10 cellular contexts compared by ENCODE assay signal in genomic region chr6:111803804-111804203, GRCh38.
A peak's percentile ranks its signal among the peaks of the same experiment; 100 is the strongest.
DNase-seq lines count a peak whose midpoint lies in the region; ATAC-seq and TF ChIP-seq lines count a peak whose summit lies in the region.
"Had no signal": no experiment of that assay in that cellular context is flagged by ENCODE, and none has a peak within 500 bp of the region (broad histone marks: within the 10 kb centered on the region; RNA-seq: fewer than 3 reads in every experiment).

No MANE protein-coding gene starts in this region.

- H3K4me1 ChIP-seq in effector memory CD4-positive, alpha-beta T cell (ENCODE audit: control insufficient read depth, insufficient read depth, low read length, poor library complexity, severe bottlenecking) = peaks cover 52% of the 10 kb centered on the region
- H3K4me1 ChIP-seq in sigmoid colon = peaks cover 0 to 41% (median 25%) of the 10 kb centered on the region in 4 donors

- H3K27me3 ChIP-seq in effector memory CD4-positive, alpha-beta T cell (replicated peaks; ENCODE audit: control insufficient read depth, insufficient read depth, low read length, poor library complexity, severe bottlenecking) = no peaks in the 10 kb centered on the region
- H3K27me3 ChIP-seq in sigmoid colon = no peaks in the 10 kb centered on the region

- H3K27me3 Mint-ChIP-seq in T-helper 17 cell = no peaks in the 10 kb centered on the region
- H3K27me3 Mint-ChIP-seq in progenitor cell of endocrine pancreas = no peaks in the 10 kb centered on the region
- H3K27me3 Mint-ChIP-seq: memory B cell had no signal

- H3K4me3 Mint-ChIP-seq in T-helper 17 cell = peak overlapping the region; percentile 75
- no peak overlapping the region for H3K4me3 Mint-ChIP-seq in progenitor cell of endocrine pancreas (ENCODE audit: low read depth)
- H3K4me3 Mint-ChIP-seq: memory B cell, WTC11 had no signal

- peak overlapping the region; percentile 73 for H3K27ac ChIP-seq in effector memory CD4-positive, alpha-beta T cell (ENCODE audit: insufficient read depth, low read length, poor library complexity, severe bottlenecking)
- peak overlapping the region in 3 of 4 donors; percentile 47 to 50 (median 50) for H3K27ac ChIP-seq in sigmoid colon

- no peak for TF ChIP-seq EP300 in sigmoid colon (IDR thresholded peaks at IDR 0.05)

- H3K4me3 ChIP-seq in effector memory CD4-positive, alpha-beta T cell (ENCODE audit: insufficient read depth, low read depth, low read length, poor library complexity, severe bottlenecking) = no peak overlapping the region
- no peak overlapping the region for H3K4me3 ChIP-seq in sigmoid colon

- TF ChIP-seq CTCF in sigmoid colon (IDR thresholded peaks at IDR 0.05) (no peak), progenitor cell of endocrine pancreas (IDR thresholded peaks at IDR 0.05; ENCODE audit: unreplicated experiment) (no peak)

- H3K27ac Mint-ChIP-seq in T-helper 17 cell (peak overlapping the region; percentile 98), progenitor cell of endocrine pancreas (no peak overlapping the region)
- H3K27ac Mint-ChIP-seq: memory B cell, WTC11 had no signal

- H3K36me3 Mint-ChIP-seq in T-helper 17 cell (ENCODE audit: low read depth) (no peaks in the 10 kb centered on the region), progenitor cell of endocrine pancreas (ENCODE audit: insufficient read depth) (peaks cover 5% of the 10 kb centered on the region)
- H3K36me3 Mint-ChIP-seq: WTC11 had no signal

- peaks cover 5% of the 10 kb centered on the region for H3K36me3 ChIP-seq in effector memory CD4-positive, alpha-beta T cell (ENCODE audit: control insufficient read depth, insufficient read depth, low read length)
- no peaks in the 10 kb centered on the region for H3K36me3 ChIP-seq in sigmoid colon

- H3K9me3 ChIP-seq in T-helper 17 cell (ENCODE audit: control insufficient read depth, low read length, poor library complexity, severe bottlenecking) (no peaks in the 10 kb centered on the region), sigmoid colon (no peaks in the 10 kb centered on the region)
- H3K9me3 ChIP-seq in effector memory CD4-positive, alpha-beta T cell (ENCODE audit: control insufficient read depth, low read length) = no peaks in the 10 kb centered on the region

- DNase-seq in H4 (ENCODE audit: low spot score) (peak; percentile 68), T-helper 17 cell (no peak), sigmoid colon (no peak), progenitor cell of endocrine pancreas (ENCODE audit: low spot score, unreplicated experiment) (no peak), NCI-H187 (lab: John Stamatoyannopoulos, UW) (no peak)
- no peak for DNase-seq in effector memory CD4-positive, alpha-beta T cell
- DNase-seq in stimulated activated CD4-positive, alpha-beta T cell treated with anti-CD3 and anti-CD28 coated beads, Interleukin-4, amount 100 ng/mL, for 4 hours = no peak
- DNase-seq in stimulated activated CD4-positive, alpha-beta T cell treated with anti-CD3 and anti-CD28 coated beads, Interleukin-12 subunit alpha, Interleukin-12 subunit beta, amount 100 ng/mL, for 4 hours = no peak

- no peak for TF ChIP-seq POLR2A in sigmoid colon (IDR thresholded peaks at IDR 0.05)

- H3K4me1 Mint-ChIP-seq in T-helper 17 cell (peaks cover 60% of the 10 kb centered on the region), progenitor cell of endocrine pancreas (ENCODE audit: low read depth) (peaks cover 16% of the 10 kb centered on the region)

- ATAC-seq in T-helper 17 cell = peak; percentile 32
- ATAC-seq: WTC11 had no signal

- WGBS in sigmoid colon, 2 donors = 62 to 81% methylated on average over 5 of the region's 5 CpGs

- intact Hi-C loops in sigmoid colon (cut with DNase I) = loop anchor here (5.0 kb wide), 1 partner anchor 68 kb away; the partner anchor contains the start of gene FYN

- no peaks in the 10 kb centered on the region for H3K9me3 Mint-ChIP-seq in progenitor cell of endocrine pancreas (ENCODE audit: low read depth)
- H3K9me3 Mint-ChIP-seq: memory B cell, WTC11 had no signal
